Comparison of ENCODE assay signal across 13 cellular contexts in genomic region chr3:24367681-24368264, GRCh38.
"Had no signal": no experiment of that assay in that cellular context is flagged by ENCODE, and none has a peak within 500 bp of the region (broad histone marks: within the 10 kb centered on the region; RNA-seq: fewer than 3 reads in every experiment).

No MANE protein-coding gene starts in this region.

- H3K4me1 ChIP-seq: parathyroid adenoma had no signal

- H3K27ac ChIP-seq: left lung, parathyroid adenoma, right atrium auricular region, spleen had no signal

- H2AFZ ChIP-seq: parathyroid adenoma had no signal

- H3K4me3 ChIP-seq: heart left ventricle, left lung, right atrium auricular region, spleen had no signal

- DNase-seq: activated CD4-positive, alpha-beta T cell treated with anti-CD3 and anti-CD28 coated beads, Interleukin-2, amount 50 U/mL, for 48 hours; activated CD8-positive, alpha-beta memory T cell treated with anti-CD3 and anti-CD28 coated beads, Interleukin-2, amount 10 ng/mL, durations not matched to agents 7 days and 5 days; activated effector memory CD4-positive, alpha-beta T cell treated with anti-CD3 and anti-CD28 coated beads, Interleukin-2, amount 50 U/mL, for 16 hours; activated T-cell treated with anti-CD3 and anti-CD28 coated beads, Interleukin-2, amount 50 U/mL, for 24 hours; anterior cingulate cortex; heart left ventricle; islet precursor cell; left lung; spleen; stimulated activated CD4-positive, alpha-beta T cell treated with anti-CD3 and anti-CD28 coated beads, Interleukin-1b, Interleukin-23, amount 100 ng/mL, for 48 hours; SW 1271 had no signal

- H3K9me3 ChIP-seq: heart left ventricle, left lung, right atrium auricular region, spleen had no signal

- H3K27me3 ChIP-seq: heart left ventricle, left lung, right atrium auricular region, spleen had no signal

- H3K36me3 ChIP-seq: heart left ventricle, left lung, right atrium auricular region, spleen had no signal

- H3K9ac ChIP-seq: parathyroid adenoma had no signal

- H3K79me2 ChIP-seq: parathyroid adenoma had no signal
